In genomic region chr7:83306487-83306886, GRCh38 we compare ENCODE assay signal across 33 cellular contexts.
DNase-seq lines count a peak whose midpoint lies in the region; ATAC-seq and TF ChIP-seq lines count a peak whose summit lies in the region.
"Had no signal": no experiment of that assay in that cellular context is flagged by ENCODE, and none has a peak within 500 bp of the region (broad histone marks: within the 10 kb centered on the region; RNA-seq: fewer than 3 reads in every experiment).

No MANE protein-coding gene starts in this region.

- no peak overlapping the region for H3K27ac Mint-ChIP-seq in neural progenitor cell
- H3K27ac Mint-ChIP-seq: activated naive CD8-positive, alpha-beta T cell treated with anti-CD3 and anti-CD28 coated beads for 36 hours; CD14-positive monocyte; memory B cell; nephron; stimulated activated memory B cell treated with anti-CD40 and anti-IgM and Interleukin-4, amounts not matched to agents 10 μg/mL and 1 μg/mL and 100 μg/mL, for 72 hours; T-helper 2 cell treated with Interferon-gamma antibody and Interleukin-4, amounts not matched to agents 5 μg/mL and 100 μg/mL, for 36 hours had no signal

- H3F3A ChIP-seq in neural progenitor cell (ENCODE audit: low read depth), result no peaks in the 10 kb centered on the region

- H3K4me3 ChIP-seq in gastroesophageal sphincter, result no peak overlapping the region
- H3K4me3 ChIP-seq in WERI-Rb-1 (ENCODE audit: low read depth, low read length), result no peak overlapping the region
- no peak overlapping the region for H3K4me3 ChIP-seq in neural progenitor cell
- H3K4me3 ChIP-seq: PC-9 had no signal

- H3K36me3 ChIP-seq in gastroesophageal sphincter, result no peaks in the 10 kb centered on the region
- no peaks in the 10 kb centered on the region for H3K36me3 ChIP-seq in WERI-Rb-1
- no peaks in the 10 kb centered on the region for H3K36me3 ChIP-seq in neural progenitor cell

- peak; percentile 61 for ATAC-seq in gastroesophageal sphincter
- no peak for ATAC-seq in GM18517 (IDR thresholded peaks at IDR 0.05; ENCODE audit: unreplicated experiment)
- ATAC-seq in HG03460 (IDR thresholded peaks at IDR 0.05; ENCODE audit: unreplicated experiment), result no peak
- ATAC-seq: left lobe of liver; Right ventricle myocardium inferior; stimulated activated memory B cell treated with anti-CD40 and anti-IgM and Interleukin-4, amounts not matched to agents 10 μg/mL and 1 μg/mL and 100 μg/mL, for 72 hours had no signal

- 0% methylated on average over 1 of the region's 1 CpG for WGBS in gastroesophageal sphincter (ENCODE audit: low coverage in 1 of 2), 2 donors

- peaks cover 3% of the 10 kb centered on the region for H3K27me3 Mint-ChIP-seq in neural progenitor cell (ENCODE audit: insufficient read depth, low read depth)
- H3K27me3 Mint-ChIP-seq: activated naive CD8-positive, alpha-beta T cell treated with anti-CD3 and anti-CD28 coated beads for 36 hours; memory B cell; stimulated activated memory B cell treated with anti-CD40 and anti-IgM and Interleukin-4, amounts not matched to agents 10 μg/mL and 1 μg/mL and 100 μg/mL, for 72 hours had no signal

- no peaks in the 10 kb centered on the region for H3K9me3 Mint-ChIP-seq in neural progenitor cell
- H3K9me3 Mint-ChIP-seq: activated naive CD8-positive, alpha-beta T cell treated with anti-CD3 and anti-CD28 coated beads for 36 hours; nephron; stimulated activated memory B cell treated with anti-CD40 and anti-IgM and Interleukin-4, amounts not matched to agents 10 μg/mL and 1 μg/mL and 100 μg/mL, for 72 hours had no signal

- H3K9me3 ChIP-seq in gastroesophageal sphincter (no peaks in the 10 kb centered on the region), WERI-Rb-1 (ENCODE audit: severe bottlenecking) (no peaks in the 10 kb centered on the region), neural progenitor cell (ENCODE audit: low read depth) (no peaks in the 10 kb centered on the region)

- no peak overlapping the region for H3K4me3 Mint-ChIP-seq in neural progenitor cell
- H3K4me3 Mint-ChIP-seq: activated naive CD8-positive, alpha-beta T cell treated with anti-CD3 and anti-CD28 coated beads for 36 hours; CD14-positive monocyte; memory B cell; nephron; stimulated activated memory B cell treated with anti-CD40 and anti-IgM and Interleukin-4, amounts not matched to agents 10 μg/mL and 1 μg/mL and 100 μg/mL, for 72 hours; T-helper 2 cell treated with Interferon-gamma antibody and Interleukin-4, amounts not matched to agents 5 μg/mL and 100 μg/mL, for 36 hours had no signal

- TF ChIP-seq POLR2A in gastroesophageal sphincter (IDR thresholded peaks at IDR 0.05), result no peak

- H3K9ac ChIP-seq in neural progenitor cell, result no peak overlapping the region

- no peak for TF ChIP-seq EP300 in gastroesophageal sphincter (IDR thresholded peaks at IDR 0.05)

- peak; percentile 85 to 86 for DNase-seq in AML-193 (lab: John Stamatoyannopoulos, UW)
- peak; percentile 56 for DNase-seq in MV-4-11 (lab: John Stamatoyannopoulos, UW)
- DNase-seq in SIG-M5 (lab: John Stamatoyannopoulos, UW), result peak; percentile 6
- no peak for DNase-seq in WERI-Rb-1
- no peak for DNase-seq in neural progenitor cell (ENCODE audit: low spot score)
- DNase-seq: 8988T; activated CD4-positive, alpha-beta T cell treated with anti-CD3 and anti-CD28 coated beads for 4 hours; activated effector memory CD4-positive, alpha-beta T cell treated with Interleukin-2 at 50 U/mL for 16 hours; activated naive CD8-positive, alpha-beta T cell treated with anti-CD3 and anti-CD28 coated beads for 36 hours; anterior cingulate cortex; DMS79; effector CD4-positive, alpha-beta T cell; GDM1; KG1; MM.1S; NCI-H146; NCI-H446 treated with DMSO at 0.1 percent for 48 hours; NCI-H82; PC-9; substantia nigra; trophoblast cell had no signal

- H3K4me1 Mint-ChIP-seq in neural progenitor cell, result no peaks in the 10 kb centered on the region
- H3K4me1 Mint-ChIP-seq: activated naive CD8-positive, alpha-beta T cell treated with anti-CD3 and anti-CD28 coated beads for 36 hours; CD14-positive monocyte; memory B cell; nephron; stimulated activated memory B cell treated with anti-CD40 and anti-IgM and Interleukin-4, amounts not matched to agents 10 μg/mL and 1 μg/mL and 100 μg/mL, for 72 hours had no signal

- H4K20me1 ChIP-seq in neural progenitor cell (ENCODE audit: low read depth), result no peaks in the 10 kb centered on the region

- H3K27me3 ChIP-seq in gastroesophageal sphincter (no peaks in the 10 kb centered on the region), WERI-Rb-1 (ENCODE audit: insufficient read depth, low read depth, severe bottlenecking) (no peaks in the 10 kb centered on the region), neural progenitor cell (no peaks in the 10 kb centered on the region)

- H3K4me1 ChIP-seq in gastroesophageal sphincter (no peaks in the 10 kb centered on the region), neural progenitor cell (no peaks in the 10 kb centered on the region)

- H3K4me2 ChIP-seq in neural progenitor cell, result no peak overlapping the region
- H3K4me2 ChIP-seq: PC-9 had no signal

- no peak overlapping the region for H2AFZ ChIP-seq in neural progenitor cell (replicated peaks)
- H2AFZ ChIP-seq: PC-9 had no signal

- TF ChIP-seq CTCF in gastroesophageal sphincter (IDR thresholded peaks at IDR 0.05), result no peak
- TF ChIP-seq CTCF in WERI-Rb-1 (IDR thresholded peaks at IDR 0.05; ENCODE audit: low read depth, low read length), result no peak
- no peak for TF ChIP-seq CTCF in neural progenitor cell (IDR thresholded peaks at IDR 0.05)

- no peaks in the 10 kb centered on the region for H3K36me3 Mint-ChIP-seq in neural progenitor cell
- H3K36me3 Mint-ChIP-seq: activated naive CD8-positive, alpha-beta T cell treated with anti-CD3 and anti-CD28 coated beads for 36 hours; CD14-positive monocyte; memory B cell; stimulated activated memory B cell treated with anti-CD40 and anti-IgM and Interleukin-4, amounts not matched to agents 10 μg/mL and 1 μg/mL and 100 μg/mL, for 72 hours had no signal

- H3K27ac ChIP-seq in gastroesophageal sphincter (no peak overlapping the region), WERI-Rb-1 (no peak overlapping the region), neural progenitor cell (no peak overlapping the region)
- H3K27ac ChIP-seq: epithelial cell of prostate, HL-60, PC-9 had no signal

- no peaks in the 10 kb centered on the region for H3K79me2 ChIP-seq in neural progenitor cell (ENCODE audit: low read depth)

Comparison
In these comparisons a context has a peak if more than half of its experiments do, and no peak if none do; other contexts are left out.
1. DNase-seq: peak in AML-193 (2 of 2), MV-4-11 (single experiment) and SIG-M5 (single experiment); none in WERI-Rb-1 (single experiment) and neural progenitor cell (single experiment).